8 cellular contexts compared by ENCODE assay signal in genomic region chr6:41591859-41592502, GRCh38. TPM values are rescaled to one million over a fixed set of nuclear protein-coding genes. Genes with fewer than 3 reads are reported as not detected.
DNase-seq lines count a peak whose midpoint lies in the region; ATAC-seq and TF ChIP-seq lines count a peak whose summit lies in the region.

No MANE protein-coding gene starts in this region.

- intact Hi-C loops in activated T-helper 2 cell treated with anti-CD3 and anti-CD28 coated beads, Interferon-gamma antibody, Interleukin-2, Interleukin-4, amounts not matched to agents 10 μg/mL and 5 μg/mL and 100 μg/mL, durations not matched to agents 14 hours and 24 hours and 36 hours (cut with micrococcal nuclease), result loop anchor here (1.0 to 2.0 kb wide), 3 partner anchors 129 to 223 kb away; no protein-coding TSS in a partner anchor
- intact Hi-C loops in ovary (cut with DNase I), result loop anchor here (2.0 to 10.0 kb wide), 6 partner anchors 125 to 225 kb away; no protein-coding TSS in a partner anchor

- no peak overlapping the region for H3K4me3 ChIP-seq in Jurkat, Clone E6-1 (ENCODE audit: low read length)
- H3K4me3 ChIP-seq in RWPE2 (ENCODE audit: severe bottlenecking) (no peak overlapping the region), ovary (no peak overlapping the region), tibial nerve (no peak overlapping the region)

- no peaks in the 10 kb centered on the region for H3K27me3 ChIP-seq in RWPE2 (ENCODE audit: insufficient read depth, poor library complexity, severe bottlenecking)
- H3K27me3 ChIP-seq in foreskin keratinocyte, result no peaks in the 10 kb centered on the region
- H3K27me3 ChIP-seq in ovary, result no peaks in the 10 kb centered on the region
- H3K27me3 ChIP-seq in tibial nerve, result no peaks in the 10 kb centered on the region

- no peaks in the 10 kb centered on the region for H3K36me3 Mint-ChIP-seq in activated T-helper 2 cell treated with anti-CD3 and anti-CD28 coated beads, Interferon-gamma antibody, Interleukin-2, Interleukin-4, amounts not matched to agents 10 μg/mL and 5 μg/mL and 100 μg/mL, durations not matched to agents 14 hours and 24 hours and 36 hours (ENCODE audit: low read depth)

- H3K27ac ChIP-seq in RWPE2 (ENCODE audit: poor library complexity, severe bottlenecking), result no peak overlapping the region
- no peak overlapping the region for H3K27ac ChIP-seq in foreskin keratinocyte
- H3K27ac ChIP-seq in ovary, result no peak overlapping the region
- H3K27ac ChIP-seq in tibial nerve, result peak overlapping the region in 1 of 4 donors; percentile 47

- TF ChIP-seq EP300 in ovary (IDR thresholded peaks at IDR 0.05) (no peak), tibial nerve (IDR thresholded peaks at IDR 0.05) (no peak)

- no peak for TF ChIP-seq POLR2A in ovary (IDR thresholded peaks at IDR 0.05)
- no peak for TF ChIP-seq POLR2A in tibial nerve (IDR thresholded peaks at IDR 0.05)

- 5 to 7% (median 6%) methylated on average over 7 of the region's 7 CpGs for WGBS in ovary, 3 donors
- 2 to 3% methylated on average over 7 of the region's 7 CpGs for whole genome bisulfite sequencing in tibial nerve, 2 donors

- DNase-seq in DMS 273 (lab: John Stamatoyannopoulos, UW; ENCODE audit: unreplicated experiment) (peak; percentile 89), RWPE2 (ENCODE audit: low spot score) (no peak), foreskin keratinocyte (peak in 1 of 2 donors; percentile 36), ovary (peak; percentile 58 to 84 (median 82)), tibial nerve (ENCODE audit: low spot score in 2 of 2) (peak; percentile 69 to 90)
- peak; percentile 61 for DNase-seq in Jurkat, Clone E6-1 (ENCODE audit: low read depth, low spot score)
- peak; percentile 65 for DNase-seq in activated T-helper 2 cell treated with anti-CD3 and anti-CD28 coated beads, Interferon-gamma antibody, Interleukin-2, Interleukin-4, amounts not matched to agents 10 μg/mL and 5 μg/mL and 100 μg/mL, durations not matched to agents 14 hours and 24 hours and 36 hours (ENCODE audit: low spot score)

- H3K4me1 ChIP-seq in RWPE2 (ENCODE audit: insufficient read depth, poor library complexity, severe bottlenecking), result no peaks in the 10 kb centered on the region
- H3K4me1 ChIP-seq in foreskin keratinocyte, result no peaks in the 10 kb centered on the region
- no peaks in the 10 kb centered on the region for H3K4me1 ChIP-seq in ovary (ENCODE audit: insufficient read depth)
- peaks cover 0 to 9% (median 0%) of the 10 kb centered on the region in 4 donors for H3K4me1 ChIP-seq in tibial nerve

- ATAC-seq in RWPE2 (ENCODE audit: low read depth), result peak; percentile 70
- ATAC-seq in foreskin keratinocyte, result peak; percentile 65
- ATAC-seq in GM18858 (IDR thresholded peaks at IDR 0.05; ENCODE audit: unreplicated experiment), result no peak

- no peak overlapping the region for H3K4me3 Mint-ChIP-seq in activated T-helper 2 cell treated with anti-CD3 and anti-CD28 coated beads, Interferon-gamma antibody, Interleukin-2, Interleukin-4, amounts not matched to agents 10 μg/mL and 5 μg/mL and 100 μg/mL, durations not matched to agents 14 hours and 24 hours and 36 hours (ENCODE audit: low read depth)

- H3K36me3 ChIP-seq in RWPE2 (ENCODE audit: low read depth), result no peaks in the 10 kb centered on the region; the same call in 1 of the 2 replicates
- H3K36me3 ChIP-seq in ovary, result no peaks in the 10 kb centered on the region
- peaks cover 0 to 90% (median 0%) of the 10 kb centered on the region in 3 donors for H3K36me3 ChIP-seq in tibial nerve

- TF ChIP-seq CTCF in RWPE2 (IDR thresholded peaks at IDR 0.05; ENCODE audit: poor library complexity, severe bottlenecking) (peak; percentile 90), foreskin keratinocyte (conservative IDR thresholded peaks at IDR 0.05) (peak; percentile 88), ovary (IDR thresholded peaks at IDR 0.05) (peak; percentile 76 to 91 (median 85)), tibial nerve (IDR thresholded peaks at IDR 0.05) (peak; percentile 87 to 96 (median 93))

- H3K4me1 Mint-ChIP-seq in activated T-helper 2 cell treated with anti-CD3 and anti-CD28 coated beads, Interferon-gamma antibody, Interleukin-2, Interleukin-4, amounts not matched to agents 10 μg/mL and 5 μg/mL and 100 μg/mL, durations not matched to agents 14 hours and 24 hours and 36 hours (ENCODE audit: low read depth), result peaks cover 1% of the 10 kb centered on the region

- no peak overlapping the region for H3K27ac Mint-ChIP-seq in activated T-helper 2 cell treated with anti-CD3 and anti-CD28 coated beads, Interferon-gamma antibody, Interleukin-2, Interleukin-4, amounts not matched to agents 10 μg/mL and 5 μg/mL and 100 μg/mL, durations not matched to agents 14 hours and 24 hours and 36 hours

- no peaks in the 10 kb centered on the region for H3K27me3 Mint-ChIP-seq in activated T-helper 2 cell treated with anti-CD3 and anti-CD28 coated beads, Interferon-gamma antibody, Interleukin-2, Interleukin-4, amounts not matched to agents 10 μg/mL and 5 μg/mL and 100 μg/mL, durations not matched to agents 14 hours and 24 hours and 36 hours (ENCODE audit: low read depth)

- no peaks in the 10 kb centered on the region for H3K9me3 Mint-ChIP-seq in activated T-helper 2 cell treated with anti-CD3 and anti-CD28 coated beads, Interferon-gamma antibody, Interleukin-2, Interleukin-4, amounts not matched to agents 10 μg/mL and 5 μg/mL and 100 μg/mL, durations not matched to agents 14 hours and 24 hours and 36 hours

- no peaks in the 10 kb centered on the region for H3K9me3 ChIP-seq in RWPE2 (ENCODE audit: severe bottlenecking)
- H3K9me3 ChIP-seq in ovary, result no peaks in the 10 kb centered on the region
- no peaks in the 10 kb centered on the region for H3K9me3 ChIP-seq in tibial nerve

RNA-seq across cellular contexts. Expression of gene FOXP4, which starts 45.8 kb away (rescaled TPM):
- 18.8 TPM for polyA plus RNA-seq in Jurkat, Clone E6-1 (2012; ENCODE audit: insufficient read depth, insufficient read length)
- total RNA-seq in activated T-helper 2 cell treated with anti-CD3 and anti-CD28 coated beads, Interferon-gamma antibody, Interleukin-2, Interleukin-4, amounts not matched to agents 10 μg/mL and 5 μg/mL and 100 μg/mL, durations not matched to agents 14 hours and 24 hours and 36 hours, result 9.6 and 9.7 TPM in 2 replicates
- total RNA-seq in foreskin keratinocyte, result 8.2 and 8.8 TPM in 2 replicates
- 12.2 and 12.5 TPM in 2 replicates for polyA plus RNA-seq in foreskin keratinocyte
- total RNA-seq in ovary, result 10 to 100 TPM in 5 of 7 donors, 1 to 10 TPM in 2; 4.8 to 37.4 (median 22.3) TPM
- polyA plus RNA-seq in ovary, result 10 to 100 TPM in 1 of 2 donors, 1 to 10 TPM in 1; 2.3 to 13.3 TPM
- 10 to 100 TPM; 11.1 to 16.2 (median 14.7) TPM for total RNA-seq in tibial nerve

RNA-seq across cellular contexts. Expression of gene MDFI, which starts 46.3 kb away (rescaled TPM):
- polyA plus RNA-seq in Jurkat, Clone E6-1 (2012; ENCODE audit: insufficient read depth, insufficient read length), result 28.4 TPM
- total RNA-seq in activated T-helper 2 cell treated with anti-CD3 and anti-CD28 coated beads, Interferon-gamma antibody, Interleukin-2, Interleukin-4, amounts not matched to agents 10 μg/mL and 5 μg/mL and 100 μg/mL, durations not matched to agents 14 hours and 24 hours and 36 hours, result not detected in 2 replicates
- 150 and 170 TPM in 2 replicates for total RNA-seq in foreskin keratinocyte
- 172 and 181 TPM in 2 replicates for polyA plus RNA-seq in foreskin keratinocyte
- total RNA-seq in ovary, result 10 to 100 TPM in 5 of 7 donors, 1 to 10 TPM in 2; 7.4 to 24.4 (median 20.4) TPM
- 10 to 100 TPM in 1 of 2 donors, 1 to 10 TPM in 1; 3.8 to 24.0 TPM for polyA plus RNA-seq in ovary
- 10 to 100 TPM; 13.5 to 31.8 (median 20.7) TPM for total RNA-seq in tibial nerve
